In genomic region chr9:16680965-16681658, GRCh38 we compare ENCODE assay signal across 21 cellular contexts.
DNase-seq lines count a peak whose midpoint lies in the region; ATAC-seq, FAIRE-seq and TF ChIP-seq lines count a peak whose summit lies in the region.
"Had no signal": no experiment of that assay in that cellular context is flagged by ENCODE, and none has a peak within 500 bp of the region (broad histone marks: within the 10 kb centered on the region; RNA-seq: fewer than 3 reads in every experiment).

No MANE protein-coding gene starts in this region.

- no peaks in the 10 kb centered on the region for H3K27me3 Mint-ChIP-seq in astrocyte (ENCODE audit: low read depth, unreplicated experiment)
- H3K27me3 Mint-ChIP-seq: activated CD4-positive, alpha-beta T cell treated with anti-CD3 and anti-CD28 coated beads, Interleukin-2, amount 10 ng/mL, durations not matched to agents 7 days and 5 days had no signal

- H3K4me3 Mint-ChIP-seq in astrocyte (ENCODE audit: unreplicated experiment): no peak overlapping the region
- H3K4me3 Mint-ChIP-seq: activated CD4-positive, alpha-beta T cell treated with anti-CD3 and anti-CD28 coated beads, Interleukin-2, amount 10 ng/mL, durations not matched to agents 7 days and 5 days had no signal

- no peak overlapping the region for H3K27ac Mint-ChIP-seq in astrocyte (ENCODE audit: unreplicated experiment)
- H3K27ac Mint-ChIP-seq: activated CD4-positive, alpha-beta T cell treated with anti-CD3 and anti-CD28 coated beads, Interleukin-2, amount 10 ng/mL, durations not matched to agents 7 days and 5 days had no signal

- peaks cover 3% of the 10 kb centered on the region for H3K36me3 Mint-ChIP-seq in astrocyte (ENCODE audit: low read depth, unreplicated experiment)

- H4K20me1 ChIP-seq in astrocyte (ENCODE audit: insufficient read depth, low read length): peaks cover 7% of the 10 kb centered on the region

- H3K4me1 Mint-ChIP-seq in astrocyte (ENCODE audit: low read depth, unreplicated experiment): peaks cover 22% of the 10 kb centered on the region
- H3K4me1 Mint-ChIP-seq: activated CD4-positive, alpha-beta T cell treated with anti-CD3 and anti-CD28 coated beads, Interleukin-2, amount 10 ng/mL, durations not matched to agents 7 days and 5 days had no signal

- no peak overlapping the region for H3K9ac ChIP-seq in astrocyte (ENCODE audit: low read length)

- peaks cover 56% of the 10 kb centered on the region for H3K79me2 ChIP-seq in astrocyte (ENCODE audit: insufficient read depth, low read length)

- no peak overlapping the region for H3K27ac ChIP-seq in astrocyte (ENCODE audit: low read depth, low read length)
- H3K27ac ChIP-seq: psoas muscle, vagina had no signal

- peaks cover 10% of the 10 kb centered on the region for H3K4me1 ChIP-seq in astrocyte (ENCODE audit: insufficient read depth, low read length)
- H3K4me1 ChIP-seq: vagina had no signal

- no peaks in the 10 kb centered on the region for H3K27me3 ChIP-seq in astrocyte (ENCODE audit: insufficient read depth, low read length)
- H3K27me3 ChIP-seq: vagina had no signal

- H3K36me3 ChIP-seq in astrocyte (ENCODE audit: insufficient read depth, low read length): no peaks in the 10 kb centered on the region
- H3K36me3 ChIP-seq: vagina had no signal

- no peak overlapping the region for H2AFZ ChIP-seq in astrocyte (ENCODE audit: low read depth, low read length)

- no peaks in the 10 kb centered on the region for H3K9me3 Mint-ChIP-seq in astrocyte (ENCODE audit: unreplicated experiment)
- H3K9me3 Mint-ChIP-seq: activated CD4-positive, alpha-beta T cell treated with anti-CD3 and anti-CD28 coated beads, Interleukin-2, amount 10 ng/mL, durations not matched to agents 7 days and 5 days had no signal

- DNase-seq in AG08395 (ENCODE audit: low spot score) (peak; percentile 24), HCEC 1CT (peak; percentile 16), astrocyte (ENCODE audit: low read depth) (peak; percentile 75), iris pigment epithelial cell (ENCODE audit: low read depth) (peak; percentile 76), frontal cortex (ENCODE audit: low spot score in 2 of 2) (no peak), T-helper 2 cell (no peak)
- DNase-seq: activated CD4-positive, alpha-beta T cell treated with anti-CD3 and anti-CD28 coated beads, Interleukin-2, amount 10 ng/mL, durations not matched to agents 7 days and 5 days; activated naive CD4-positive, alpha-beta T cell treated with Interleukin-2 at 50 U/mL for 16 hours; effector CD4-positive, alpha-beta T cell; NCI-H2029 treated with DMSO at 0.1 percent for 48 hours; NCI-H524 treated with DMSO at 0.1 percent for 48 hours; psoas muscle; stimulated activated CD4-positive, alpha-beta T cell treated with anti-CD3 and anti-CD28 coated beads, Interleukin-12 subunit alpha, Interleukin-12 subunit beta, amount 100 ng/mL, for 4 hours; stimulated activated naive CD4-positive, alpha-beta T cell had no signal

- peak overlapping the region; percentile 28 for H3K4me2 ChIP-seq in astrocyte (ENCODE audit: low read length)

- no peak for ATAC-seq in GM21576 (IDR thresholded peaks at IDR 0.05; ENCODE audit: unreplicated experiment)
- no peak for ATAC-seq in HG03571 (IDR thresholded peaks at IDR 0.05; ENCODE audit: unreplicated experiment)
- ATAC-seq: left lobe of liver, psoas muscle had no signal

- no peak for FAIRE-seq in astrocyte (lab: Jason Lieb, UNC)
- no peak for FAIRE-seq in frontal cortex (lab: Jason Lieb, UNC)
- FAIRE-seq: A204.1, bronchial epithelial cell, H1 had no signal

- H3K9me3 ChIP-seq in astrocyte (ENCODE audit: insufficient read depth, low read depth, low read length): no peaks in the 10 kb centered on the region
- H3K9me3 ChIP-seq: psoas muscle, vagina had no signal

- TF ChIP-seq CTCF in astrocyte (IDR thresholded peaks at IDR 0.05; ENCODE audit: insufficient read depth, low read depth, low read length): no peak

- H3K4me3 ChIP-seq in astrocyte (ENCODE audit: insufficient read depth, low read depth, low read length): no peak overlapping the region
- H3K4me3 ChIP-seq: psoas muscle, vagina had no signal

Comparison
In these comparisons a context has a peak if more than half of its experiments do, and no peak if none do; other contexts are left out.
1. DNase-seq: peak in AG08395 (single experiment), HCEC 1CT (single experiment), astrocyte (single experiment) and iris pigment epithelial cell (single experiment); none in frontal cortex (0 of 2) and T-helper 2 cell (0 of 5).